In genomic region chr14:24944800-24945199, GRCh38 we compare ENCODE assay signal across 30 cellular contexts.
A peak's percentile ranks its signal among the peaks of the same experiment; 100 is the strongest.
DNase-seq lines count a peak whose midpoint lies in the region; ATAC-seq, FAIRE-seq and TF ChIP-seq lines count a peak whose summit lies in the region.
"Had no signal": no experiment of that assay in that cellular context is flagged by ENCODE, and none has a peak within 500 bp of the region (broad histone marks: within the 10 kb centered on the region; RNA-seq: fewer than 3 reads in every experiment).

No MANE protein-coding gene starts in this region.

- WGBS in pancreas, 2 donors, result 16 to 26% methylated on average over 2 of the region's 2 CpGs
- WGBS in mammary epithelial cell (ENCODE audit: low coverage, missing lambda C conversion rate), result 50% methylated on average over 2 of the region's 2 CpGs

- no peak for FAIRE-seq in pancreas (lab: Jason Lieb, UNC)
- FAIRE-seq: G401.6, keratinocyte had no signal

- H3K36me3 Mint-ChIP-seq in activated CD8-positive, alpha-beta T cell treated with anti-CD3 and anti-CD28 coated beads for 36 hours (ENCODE audit: low read depth), result no peaks in the 10 kb centered on the region
- H3K36me3 Mint-ChIP-seq: WTC11 had no signal

- no peaks in the 10 kb centered on the region for H3K9me3 ChIP-seq in pancreas
- H3K9me3 ChIP-seq in tibial artery, result no peaks in the 10 kb centered on the region
- peaks cover 15% of the 10 kb centered on the region for H3K9me3 ChIP-seq in mammary epithelial cell (replicated peaks; ENCODE audit: insufficient read depth, low read length)
- H3K9me3 ChIP-seq: lower lobe of right lung, sigmoid colon, transverse colon had no signal

- in situ Hi-C loops in mammary epithelial cell (cut with MboI; ENCODE audit: low sequenced_read_pairs in 2 of 2), result no loop called here

- no peak overlapping the region for H3K4me3 Mint-ChIP-seq in activated CD8-positive, alpha-beta T cell treated with anti-CD3 and anti-CD28 coated beads for 36 hours
- H3K4me3 Mint-ChIP-seq: activated T-helper 1 cell treated with anti-CD3 and anti-CD28 coated beads, Interleukin-12 subunit alpha, Interleukin-12 subunit beta, Interleukin-2, Interleukin-4 antibody, amounts not matched to agents 30 ng/mL and 10 ng/mL and 1 ng/mL, durations not matched to agents 14 hours and 24 hours and 36 hours; CD4-positive, alpha-beta T cell; endodermal cell; WTC11 had no signal

- no peaks in the 10 kb centered on the region for H3K9me3 Mint-ChIP-seq in activated CD8-positive, alpha-beta T cell treated with anti-CD3 and anti-CD28 coated beads for 36 hours
- H3K9me3 Mint-ChIP-seq: activated T-helper 1 cell treated with anti-CD3 and anti-CD28 coated beads, Interleukin-12 subunit alpha, Interleukin-12 subunit beta, Interleukin-2, Interleukin-4 antibody, amounts not matched to agents 30 ng/mL and 10 ng/mL and 1 ng/mL, durations not matched to agents 14 hours and 24 hours and 36 hours; CD4-positive, alpha-beta T cell; endodermal cell; WTC11 had no signal

- intact Hi-C loops in pancreas (cut with DNase I), result no loop called here
- intact Hi-C loops in activated CD8-positive, alpha-beta T cell treated with anti-CD3 and anti-CD28 coated beads for 36 hours (cut with micrococcal nuclease), result no loop called here
- intact Hi-C loops in tibial artery (cut with DNase I; ENCODE audit: low total_unique reads), result no loop called here
- intact Hi-C loops in mammary epithelial cell (cut with micrococcal nuclease), result no loop called here

- no peak overlapping the region for H3K9ac ChIP-seq in mammary epithelial cell (ENCODE audit: insufficient read depth, low read length)

- DNase-seq in DMS79 treated with DMSO at 0.1 percent for 48 hours (lab: John Stamatoyannopoulos, UW), result peak; percentile 100
- peak in 2 of 3 experiments; percentile 50 to 82 for DNase-seq in NCI-H1417 (lab: John Stamatoyannopoulos, UW)
- DNase-seq in pancreas, result no peak
- DNase-seq in activated CD8-positive, alpha-beta T cell treated with anti-CD3 and anti-CD28 coated beads for 36 hours, result no peak
- no peak for DNase-seq in tibial artery
- no peak for DNase-seq in mammary epithelial cell
- DNase-seq: activated CD4-positive, alpha-beta T cell treated with anti-CD3 and anti-CD28 coated beads, Interleukin-2, amount 50 U/mL, for 1 hour; activated naive CD4-positive, alpha-beta T cell treated with anti-CD3 and anti-CD28 coated beads, Interleukin-2, amount 50 U/mL, for 16 hours; CD4-positive, alpha-beta T cell; endodermal cell; GOT3; Kasumi-1; lower lobe of right lung; NCI-H1092; NCI-H774; PC-9; posterior cingulate gyrus; Right ventricle myocardium superior; sigmoid colon; stimulated activated CD4-positive, alpha-beta T cell treated with anti-CD3 and anti-CD28 coated beads, Interleukin-15, amount 100 ng/mL, for 24 hours; stimulated activated naive CD8-positive, alpha-beta T cell treated with anti-CD3 and anti-CD28 coated beads, Interleukin-15, Interleukin-2, amounts not matched to agents 100 U/mL and 50 U/mL, for 24 hours; T1000; transverse colon had no signal

- dilution Hi-C loops in mammary epithelial cell (cut with HindIII; ENCODE audit: low sequenced_read_pairs), result no loop called here

- no peaks in the 10 kb centered on the region for H3K27me3 ChIP-seq in pancreas
- no peaks in the 10 kb centered on the region for H3K27me3 ChIP-seq in tibial artery
- H3K27me3 ChIP-seq in mammary epithelial cell (ENCODE audit: insufficient read depth, low read length), result no peaks in the 10 kb centered on the region
- H3K27me3 ChIP-seq: cardiac muscle cell, sigmoid colon, transverse colon had no signal

- H3K27ac Mint-ChIP-seq in activated CD8-positive, alpha-beta T cell treated with anti-CD3 and anti-CD28 coated beads for 36 hours, result no peak overlapping the region
- H3K27ac Mint-ChIP-seq: activated T-helper 1 cell treated with anti-CD3 and anti-CD28 coated beads, Interleukin-12 subunit alpha, Interleukin-12 subunit beta, Interleukin-2, Interleukin-4 antibody, amounts not matched to agents 30 ng/mL and 10 ng/mL and 1 ng/mL, durations not matched to agents 14 hours and 24 hours and 36 hours; CD4-positive, alpha-beta T cell; endodermal cell; WTC11 had no signal

- H3K4me1 Mint-ChIP-seq in activated CD8-positive, alpha-beta T cell treated with anti-CD3 and anti-CD28 coated beads for 36 hours (ENCODE audit: low read depth), result no peaks in the 10 kb centered on the region

- POLR2A ChIA-PET in activated CD8-positive, alpha-beta T cell treated with anti-CD3 and anti-CD28 coated beads for 36 hours (lab: Charles Lee), result no interaction called here

- ATAC-seq in pancreas, result peak; percentile 49 to 71 (median 64)
- ATAC-seq in activated CD8-positive, alpha-beta T cell treated with anti-CD3 and anti-CD28 coated beads for 36 hours, result no peak
- no peak for ATAC-seq in HG03097 (IDR thresholded peaks at IDR 0.05; ENCODE audit: low FRiP score, unreplicated experiment)
- ATAC-seq: lower lobe of right lung; stimulated activated naive CD8-positive, alpha-beta T cell treated with anti-CD3 and anti-CD28 coated beads, Interleukin-15, Interleukin-2, amounts not matched to agents 100 U/mL and 50 U/mL, for 24 hours; WTC11 had no signal

- H3K27ac ChIP-seq in cingulate gyrus (ENCODE audit: low read depth, low read length) (peak overlapping the region; percentile 48), pancreas (peak overlapping the region in 2 of 4 donors; percentile 17 to 33), tibial artery (no peak overlapping the region), mammary epithelial cell (ENCODE audit: insufficient read depth, low read depth, low read length) (no peak overlapping the region)
- H3K27ac ChIP-seq: cardiac muscle cell, lower lobe of right lung, PC-9, sigmoid colon, transverse colon had no signal

- H3K4me3 ChIP-seq in pancreas (no peak overlapping the region), tibial artery (no peak overlapping the region), mammary epithelial cell (replicated peaks in 1 of 3; ENCODE audit: insufficient read depth in 1 of 3, low read depth in 2 of 3, low read length in 3 of 3) (no peak overlapping the region)
- H3K4me3 ChIP-seq: cardiac muscle cell, lower lobe of right lung, PC-9, sigmoid colon, transverse colon had no signal

- TF ChIP-seq CTCF in pancreas (IDR thresholded peaks at IDR 0.05) (no peak), tibial artery (IDR thresholded peaks at IDR 0.05) (no peak), mammary epithelial cell (conservative IDR thresholded peaks at IDR 0.05 in 1 of 2, IDR thresholded peaks at IDR 0.05 in 1 of 2; ENCODE audit: extremely low read depth in 1 of 2, insufficient read depth in 1 of 2, low read depth in 1 of 2, low read length in 2 of 2) (no peak)
- TF ChIP-seq CTCF in activated CD8-positive, alpha-beta T cell treated with anti-CD3 and anti-CD28 coated beads for 36 hours (IDR thresholded peaks at IDR 0.05), result no peak

- H3K79me2 ChIP-seq in mammary epithelial cell (ENCODE audit: insufficient read depth, low read length), result no peaks in the 10 kb centered on the region

- CTCF ChIA-PET in activated CD8-positive, alpha-beta T cell treated with anti-CD3 and anti-CD28 coated beads for 36 hours (lab: Charles Lee), result interaction anchor here (0.6 kb wide), 1 partner anchor 1312 kb away, joined by 3 read pairs; no protein-coding TSS in a partner anchor
- CTCF ChIA-PET in mammary epithelial cell (lab: Charles Lee; ENCODE audit: low non-redundant PET), result no interaction called here

- H3K4me1 ChIP-seq in pancreas, result peaks cover 0 to 25% (median 5%) of the 10 kb centered on the region in 3 donors
- H3K4me1 ChIP-seq in tibial artery, result no peaks in the 10 kb centered on the region
- H3K4me1 ChIP-seq in mammary epithelial cell (ENCODE audit: insufficient read depth, low read length), result no peaks in the 10 kb centered on the region
- H3K4me1 ChIP-seq: lower lobe of right lung, transverse colon had no signal

- no peaks in the 10 kb centered on the region for H4K20me1 ChIP-seq in mammary epithelial cell (ENCODE audit: insufficient read depth, low read length)

- H3K27me3 Mint-ChIP-seq in activated CD8-positive, alpha-beta T cell treated with anti-CD3 and anti-CD28 coated beads for 36 hours, result no peaks in the 10 kb centered on the region
- H3K27me3 Mint-ChIP-seq: CD4-positive, alpha-beta T cell had no signal

- no peak overlapping the region for H3K4me2 ChIP-seq in mammary epithelial cell (ENCODE audit: insufficient read depth, low read depth, low read length)
- H3K4me2 ChIP-seq: PC-9 had no signal

- no TSS peak for BruUV-seq in mammary epithelial cell (replicated peaks; lab: Mats Ljungman, UMichigan)

- H2AFZ ChIP-seq in mammary epithelial cell (ENCODE audit: low read depth, low read length), result no peak overlapping the region
- H2AFZ ChIP-seq: PC-9 had no signal

- H3K36me3 ChIP-seq in pancreas, result no peaks in the 10 kb centered on the region
- no peaks in the 10 kb centered on the region for H3K36me3 ChIP-seq in tibial artery
- no peaks in the 10 kb centered on the region for H3K36me3 ChIP-seq in mammary epithelial cell (ENCODE audit: insufficient read depth, low read length)
- H3K36me3 ChIP-seq: cardiac muscle cell, lower lobe of right lung, sigmoid colon, transverse colon had no signal

Comparison
In these comparisons a context has a peak if more than half of its experiments do, and no peak if none do; other contexts are left out.
1. DNase-seq: peak in DMS79 treated with DMSO at 0.1 percent for 48 hours (single experiment) and NCI-H1417 (2 of 3); none in pancreas (0 of 6), activated CD8-positive, alpha-beta T cell treated with anti-CD3 and anti-CD28 coated beads for 36 hours (single experiment), tibial artery (0 of 2) and mammary epithelial cell (single experiment).
2. ATAC-seq: peak in pancreas (4 of 4); none in activated CD8-positive, alpha-beta T cell treated with anti-CD3 and anti-CD28 coated beads for 36 hours (single experiment) and HG03097 (single experiment).